ENCODE assay signal across 11 cellular contexts in genomic region chr9:121741198-121741918, GRCh38.
DNase-seq lines count a peak whose midpoint lies in the region; ATAC-seq and TF ChIP-seq lines count a peak whose summit lies in the region.
"Had no signal": no experiment of that assay in that cellular context is flagged by ENCODE, and none has a peak within 500 bp of the region (broad histone marks: within the 10 kb centered on the region; RNA-seq: fewer than 3 reads in every experiment).

No MANE protein-coding gene starts in this region.

- dilution Hi-C loops in IMR-90 (cut with HindIII; ENCODE audit: low sequenced_read_pairs, unreplicated experiment), result no loop called here

- no peak overlapping the region for H4K5ac ChIP-seq in IMR-90 (ENCODE audit: low read depth, low read length)

- peaks cover 36% of the 10 kb centered on the region for H3K9me1 ChIP-seq in IMR-90 (ENCODE audit: insufficient read depth, low read length)

- H3K36me3 ChIP-seq in IMR-90 (ENCODE audit: control insufficient read depth, insufficient read depth, low read length) (no peaks in the 10 kb centered on the region), mucosa of stomach (ENCODE audit: control insufficient read depth, insufficient read depth, low read length) (no peaks in the 10 kb centered on the region)

- POLR2A ChIA-PET in IMR-90 (lab: Charles Lee; ENCODE audit: unreplicated experiment), result interaction anchor here (0.6 kb wide), 1 partner anchor 110 kb away, joined by 12 read pairs; no protein-coding TSS in a partner anchor

- H2BK20ac ChIP-seq in IMR-90 (ENCODE audit: low read depth, low read length), result no peak overlapping the region

- H2BK120ac ChIP-seq in IMR-90 (ENCODE audit: low read depth, low read length), result no peak overlapping the region

- no peak overlapping the region for H3K4ac ChIP-seq in IMR-90 (ENCODE audit: low read depth, low read length)

- in situ Hi-C loops in IMR-90 (cut with MboI; ENCODE audit: low sequenced_read_pairs), result no loop called here

- H3K4me1 Mint-ChIP-seq in activated T-helper 2 cell treated with anti-CD3 and anti-CD28 coated beads, Interferon-gamma antibody, Interleukin-2, Interleukin-4, amounts not matched to agents 10 μg/mL and 5 μg/mL and 100 μg/mL, durations not matched to agents 14 hours and 24 hours and 36 hours (ENCODE audit: low read depth), result no peaks in the 10 kb centered on the region

- no peak overlapping the region for H3K18ac ChIP-seq in IMR-90 (ENCODE audit: low read depth, low read length)

- no peak overlapping the region for H2AFZ ChIP-seq in IMR-90 (replicated peaks; ENCODE audit: low read length, poor library complexity)

- H4K20me1 ChIP-seq in IMR-90 (ENCODE audit: insufficient read depth, low read length), result peaks cover 29% of the 10 kb centered on the region

- H3K27ac Mint-ChIP-seq in activated T-helper 2 cell treated with anti-CD3 and anti-CD28 coated beads, Interferon-gamma antibody, Interleukin-2, Interleukin-4, amounts not matched to agents 10 μg/mL and 5 μg/mL and 100 μg/mL, durations not matched to agents 14 hours and 24 hours and 36 hours, result no peak overlapping the region

- no peak for TF ChIP-seq CTCF in IMR-90 (conservative IDR thresholded peaks at IDR 0.05; ENCODE audit: low read depth, low read length)

- no peak overlapping the region for H3K56ac ChIP-seq in IMR-90 (ENCODE audit: extremely low read depth, insufficient read depth, low read length)

- H4K8ac ChIP-seq in IMR-90 (ENCODE audit: low read depth in 2 of 2, low read length in 2 of 2), result no peak overlapping the region

- no peaks in the 10 kb centered on the region for H3K36me3 Mint-ChIP-seq in activated T-helper 2 cell treated with anti-CD3 and anti-CD28 coated beads, Interferon-gamma antibody, Interleukin-2, Interleukin-4, amounts not matched to agents 10 μg/mL and 5 μg/mL and 100 μg/mL, durations not matched to agents 14 hours and 24 hours and 36 hours (ENCODE audit: low read depth)

- BruUV-seq in IMR-90 (replicated peaks; lab: Mats Ljungman, UMichigan), result no TSS peak

- no peak overlapping the region for H3K4me2 ChIP-seq in IMR-90 (ENCODE audit: low read depth, low read length)

- H3K27me3 ChIP-seq in IMR-90 (ENCODE audit: control insufficient read depth, insufficient read depth, low read length) (no peaks in the 10 kb centered on the region), mucosa of stomach (ENCODE audit: control insufficient read depth, insufficient read depth, low read length) (no peaks in the 10 kb centered on the region)

- no peak for TF ChIP-seq POLR2A in IMR-90 (IDR thresholded peaks at IDR 0.05; ENCODE audit: low read depth, low read length)

- H3K27me3 Mint-ChIP-seq in activated T-helper 2 cell treated with anti-CD3 and anti-CD28 coated beads, Interferon-gamma antibody, Interleukin-2, Interleukin-4, amounts not matched to agents 10 μg/mL and 5 μg/mL and 100 μg/mL, durations not matched to agents 14 hours and 24 hours and 36 hours (ENCODE audit: low read depth), result peaks cover 14% of the 10 kb centered on the region

- H4K91ac ChIP-seq in IMR-90 (ENCODE audit: insufficient read depth, low read depth, low read length), result no peak overlapping the region

- no peak for TF ChIP-seq RAD21 in IMR-90 (IDR thresholded peaks at IDR 0.05; ENCODE audit: low read length)

- H2BK5ac ChIP-seq in IMR-90 (ENCODE audit: low read depth, low read length, poor library complexity, severe bottlenecking), result no peak overlapping the region

- H3K4me3 ChIP-seq in IMR-90 (ENCODE audit: insufficient read depth, low read depth, low read length), result no peak overlapping the region
- H3K4me3 ChIP-seq in mucosa of stomach (ENCODE audit: low read length), result no peak overlapping the region
- H3K4me3 ChIP-seq: mucosa of descending colon had no signal

- H3K27ac ChIP-seq in IMR-90 (ENCODE audit: insufficient read depth, low read length), result no peak overlapping the region

- no peak overlapping the region for H2AK9ac ChIP-seq in IMR-90 (replicated peaks; ENCODE audit: low read depth, low read length, poor library complexity)

- H3K9me3 ChIP-seq in IMR-90 (ENCODE audit: control insufficient read depth, insufficient read depth, low read length) (no peaks in the 10 kb centered on the region), mucosa of stomach (ENCODE audit: control insufficient read depth, low read length) (no peaks in the 10 kb centered on the region)
- H3K9me3 ChIP-seq: mucosa of descending colon had no signal

- CTCF ChIA-PET in IMR-90 (lab: Yijun Ruan, JAX), result interaction anchor here (0.6 kb wide), 1 partner anchor 223 kb away, joined by 6 read pairs; no protein-coding TSS in a partner anchor

- ATAC-seq in IMR-90 (ENCODE audit: low read depth), result no peak
- ATAC-seq: mucosa of descending colon had no signal

- H3K79me1 ChIP-seq in IMR-90 (ENCODE audit: low read depth in 1 of 2, low read length in 2 of 2), result peaks cover 19 to 83% of the 10 kb centered on the region in 2 experiments

- no peak overlapping the region for H2BK15ac ChIP-seq in IMR-90 (ENCODE audit: low read depth, low read length)

- H2AK5ac ChIP-seq in IMR-90 (ENCODE audit: low read depth, low read length), result peak overlapping the region; percentile 57; the same call in 1 of the 2 replicates

- 95% methylated on average over 3 of the region's 11 CpGs; no CpG with 5 or more reads in 1 of the 2 experiments for WGBS in IMR-90 (ENCODE audit: extremely low coverage in 2 of 2, insufficient read length in 1 of 2), 2 experiments

- H3K4me1 ChIP-seq in IMR-90 (ENCODE audit: control insufficient read depth, insufficient read depth, low read length) (peaks cover 40% of the 10 kb centered on the region), mucosa of stomach (ENCODE audit: control insufficient read depth, insufficient read depth, low read length) (peaks cover 93% of the 10 kb centered on the region)

- no peaks in the 10 kb centered on the region for H3K9me3 Mint-ChIP-seq in activated T-helper 2 cell treated with anti-CD3 and anti-CD28 coated beads, Interferon-gamma antibody, Interleukin-2, Interleukin-4, amounts not matched to agents 10 μg/mL and 5 μg/mL and 100 μg/mL, durations not matched to agents 14 hours and 24 hours and 36 hours

- intact Hi-C loops in IMR-90 (cut with micrococcal nuclease), result no loop called here
- intact Hi-C loops in activated T-helper 2 cell treated with anti-CD3 and anti-CD28 coated beads, Interferon-gamma antibody, Interleukin-2, Interleukin-4, amounts not matched to agents 10 μg/mL and 5 μg/mL and 100 μg/mL, durations not matched to agents 14 hours and 24 hours and 36 hours (cut with micrococcal nuclease), result no loop called here

- DNase-seq in COLO829 (ENCODE audit: low spot score) (peak; percentile 63), IMR-90 (no peak), cerebellum (ENCODE audit: low spot score) (peak; percentile 72), NCI-H1694 treated with DMSO at 0.1 percent for 48 hours (lab: John Stamatoyannopoulos, UW) (no peak), SK-N-DZ (ENCODE audit: low spot score) (no peak)
- no peak for DNase-seq in activated T-helper 2 cell treated with anti-CD3 and anti-CD28 coated beads, Interferon-gamma antibody, Interleukin-2, Interleukin-4, amounts not matched to agents 10 μg/mL and 5 μg/mL and 100 μg/mL, durations not matched to agents 14 hours and 24 hours and 36 hours (ENCODE audit: low spot score)
- no peak for DNase-seq in stimulated activated CD4-positive, alpha-beta T cell treated with anti-CD3 and anti-CD28 coated beads, Interleukin-15, amount 100 ng/mL, for 24 hours
- DNase-seq: effector CD4-positive, alpha-beta T cell; mucosa of descending colon; NCI-H2029 had no signal

- H3K9ac ChIP-seq in IMR-90 (ENCODE audit: low read depth, low read length), result no peak overlapping the region
- peak overlapping the region; percentile 54 for H3K9ac ChIP-seq in mucosa of stomach (ENCODE audit: low read length)

- no peak overlapping the region for H3K23ac ChIP-seq in IMR-90 (ENCODE audit: low read depth, low read length)

- H3K14ac ChIP-seq in IMR-90 (replicated peaks; ENCODE audit: low read depth, low read length), result no peak overlapping the region

- no peak overlapping the region for H3K4me3 Mint-ChIP-seq in activated T-helper 2 cell treated with anti-CD3 and anti-CD28 coated beads, Interferon-gamma antibody, Interleukin-2, Interleukin-4, amounts not matched to agents 10 μg/mL and 5 μg/mL and 100 μg/mL, durations not matched to agents 14 hours and 24 hours and 36 hours (ENCODE audit: low read depth)

TF ChIP-seq in IMR-90, 13 proteins besides CTCF, POLR2A, EP300 and RAD21 (continues in another document):
- TF ChIP-seq MXI1 (IDR thresholded peaks at IDR 0.05; ENCODE audit: borderline replicate concordance, low read depth, low read length) (no peak), CHD1 (IDR thresholded peaks at IDR 0.05; ENCODE audit: low read depth, low read length) (no peak), BHLHE40 (IDR thresholded peaks at IDR 0.05; ENCODE audit: low read depth, low read length) (no peak), SMC3 (IDR thresholded peaks at IDR 0.05; ENCODE audit: low read depth, low read length) (no peak), MAFK (IDR thresholded peaks at IDR 0.05; ENCODE audit: low read depth, low read length) (no peak), CEBPB (IDR thresholded peaks at IDR 0.05; ENCODE audit: low read depth, low read length) (no peak), FOS (IDR thresholded peaks at IDR 0.05; ENCODE audit: low read depth, low read length) (no peak), RCOR1 (IDR thresholded peaks at IDR 0.05; ENCODE audit: insufficient replicate concordance, low read length) (no peak), MAZ (IDR thresholded peaks at IDR 0.05; ENCODE audit: borderline replicate concordance, low read depth, low read length) (no peak), RFX5 (IDR thresholded peaks at IDR 0.05; ENCODE audit: low read depth, low read length) (no peak), NFE2L2 (IDR thresholded peaks at IDR 0.05; ENCODE audit: low read depth, low read length) (no peak)
- TF ChIP-seq, protein P1, sequence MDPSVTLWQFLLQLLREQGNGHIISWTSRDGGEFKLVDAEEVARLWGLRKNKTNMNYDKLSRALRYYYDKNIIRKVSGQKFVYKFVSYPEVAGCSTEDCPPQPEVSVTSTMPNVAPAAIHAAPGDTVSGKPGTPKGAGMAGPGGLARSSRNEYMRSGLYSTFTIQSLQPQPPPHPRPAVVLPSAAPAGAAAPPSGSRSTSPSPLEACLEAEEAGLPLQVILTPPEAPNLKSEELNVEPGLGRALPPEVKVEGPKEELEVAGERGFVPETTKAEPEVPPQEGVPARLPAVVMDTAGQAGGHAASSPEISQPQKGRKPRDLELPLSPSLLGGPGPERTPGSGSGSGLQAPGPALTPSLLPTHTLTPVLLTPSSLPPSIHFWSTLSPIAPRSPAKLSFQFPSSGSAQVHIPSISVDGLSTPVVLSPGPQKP (IDR thresholded peaks at IDR 0.05; ENCODE audit: borderline replicate concordance, low read depth, low read length), result no peak

Comparison
In these comparisons a context has a peak if more than half of its experiments do, and no peak if none do; other contexts are left out.
1. DNase-seq: peak in COLO829 (single experiment) and cerebellum (single experiment); none in IMR-90 (single experiment), NCI-H1694 treated with DMSO at 0.1 percent for 48 hours (single experiment), activated T-helper 2 cell treated with anti-CD3 and anti-CD28 coated beads, Interferon-gamma antibody, Interleukin-2, Interleukin-4, amounts not matched to agents 10 μg/mL and 5 μg/mL and 100 μg/mL, durations not matched to agents 14 hours and 24 hours and 36 hours (single experiment), stimulated activated CD4-positive, alpha-beta T cell treated with anti-CD3 and anti-CD28 coated beads, Interleukin-15, amount 100 ng/mL, for 24 hours (single experiment) and SK-N-DZ (single experiment).